ENCODE assay signal across 8 cellular contexts in genomic region chr14:49999826-50000214, GRCh38.
DNase-seq lines count a peak whose midpoint lies in the region; ATAC-seq and TF ChIP-seq lines count a peak whose summit lies in the region.

No MANE protein-coding gene starts in this region.

- H3K36me3 ChIP-seq in SK-N-MC (ENCODE audit: insufficient read depth, low read length) (no peaks in the 10 kb centered on the region), fibroblast of lung (ENCODE audit: control insufficient read depth, insufficient read depth, low read length) (no peaks in the 10 kb centered on the region), skeletal muscle tissue (ENCODE audit: control insufficient read depth in 3 of 3, insufficient read depth in 3 of 3, low read length in 3 of 3) (no peaks in the 10 kb centered on the region)

- no peaks in the 10 kb centered on the region for H3K79me2 ChIP-seq in fibroblast of lung (ENCODE audit: control insufficient read depth, insufficient read depth, low read length)

- H2AFZ ChIP-seq in fibroblast of lung (ENCODE audit: low read length) = peak overlapping the region; percentile 7

- ATAC-seq in GM18511 (IDR thresholded peaks at IDR 0.05; ENCODE audit: unreplicated experiment) = no peak
- ATAC-seq in GM21390 (IDR thresholded peaks at IDR 0.05; ENCODE audit: unreplicated experiment) = no peak

- H3K4me3 ChIP-seq in GM12864 (ENCODE audit: low read depth, low read length) (peak overlapping the region; percentile 40; the same call in 1 of the 2 replicates), SK-N-MC (peak overlapping the region; percentile 65), fibroblast of lung (replicated peaks in 1 of 4; ENCODE audit: control extremely low read depth in 1 of 4, insufficient read depth in 1 of 4, low read depth in 3 of 4, low read length in 4 of 4) (no peak overlapping the region), skeletal muscle tissue (ENCODE audit: low read length in 3 of 3) (peak overlapping the region; percentile 51 to 69 (median 54))

- no peaks in the 10 kb centered on the region for H4K20me1 ChIP-seq in fibroblast of lung (ENCODE audit: control insufficient read depth, extremely low read depth, insufficient read depth, low read length)

- no peaks in the 10 kb centered on the region for H3K27me3 ChIP-seq in fibroblast of lung (ENCODE audit: control insufficient read depth, insufficient read depth, low read length)
- no peaks in the 10 kb centered on the region for H3K27me3 ChIP-seq in skeletal muscle tissue (ENCODE audit: control insufficient read depth in 3 of 3, insufficient read depth in 3 of 3, low read length in 3 of 3)

- H3K9me3 ChIP-seq in SK-N-MC (ENCODE audit: low read depth, low read length) = no peaks in the 10 kb centered on the region
- no peaks in the 10 kb centered on the region for H3K9me3 ChIP-seq in fibroblast of lung (ENCODE audit: control insufficient read depth, insufficient read depth, low read depth, low read length)
- H3K9me3 ChIP-seq in skeletal muscle tissue (ENCODE audit: control insufficient read depth in 3 of 3, low read length in 3 of 3) = no peaks in the 10 kb centered on the region

- TF ChIP-seq CTCF in GM12864 (IDR thresholded peaks at IDR 0.05; ENCODE audit: low read depth, low read length, missing control alignments) (no peak), fibroblast of lung (conservative IDR thresholded peaks at IDR 0.05 in 1 of 2, IDR thresholded peaks at IDR 0.05 in 1 of 2; ENCODE audit: low read depth in 1 of 2, low read length in 2 of 2) (no peak)

- peak overlapping the region; percentile 46 for H3K4me2 ChIP-seq in fibroblast of lung (ENCODE audit: extremely low read depth, insufficient read depth, low read length)

- peaks cover 34% of the 10 kb centered on the region for H3K4me1 ChIP-seq in fibroblast of lung (ENCODE audit: control insufficient read depth, extremely low read depth, insufficient read depth, low read length)
- peaks cover 50 to 56% (median 50%) of the 10 kb centered on the region in 3 donors for H3K4me1 ChIP-seq in skeletal muscle tissue (ENCODE audit: control insufficient read depth in 3 of 3, insufficient read depth in 3 of 3, low read length in 3 of 3)

- no peak for DNase-seq in GM12864 (ENCODE audit: low read depth)
- no peak for DNase-seq in SK-N-MC (ENCODE audit: low read depth, low spot score)
- DNase-seq in fibroblast of lung (ENCODE audit: low read depth in 2 of 2) = no peak
- DNase-seq in NOMO-1 (lab: John Stamatoyannopoulos, UW; ENCODE audit: unreplicated experiment in 2 of 2) = no peak
- DNase-seq in NCI-H2029 treated with DMSO at 0.1 percent for 48 hours (lab: John Stamatoyannopoulos, UW) = no peak

- H3K9ac ChIP-seq in SK-N-MC (ENCODE audit: insufficient read length) (no peak overlapping the region), fibroblast of lung (ENCODE audit: insufficient read depth, low read length) (peak overlapping the region; percentile 16), skeletal muscle tissue (ENCODE audit: low read depth in 1 of 3, low read length in 3 of 3) (peak overlapping the region; percentile 41 to 82 (median 77))

- peak overlapping the region; percentile 60; the same call in 1 of the 2 replicates for H3K27ac ChIP-seq in SK-N-MC
- H3K27ac ChIP-seq in fibroblast of lung (ENCODE audit: insufficient read depth, low read length) = peak overlapping the region; percentile 97
- H3K27ac ChIP-seq in skeletal muscle tissue (ENCODE audit: low read depth, low read length) = peak overlapping the region; percentile 88

Comparison
In these comparisons a context has a peak if more than half of its experiments do, and no peak if none do; other contexts are left out.
1. H3K4me3 ChIP-seq: peak in GM12864 (single experiment), SK-N-MC (single experiment) and skeletal muscle tissue (3 of 3); none in fibroblast of lung (0 of 4).
2. Peak in every context shown above with its lines, with median percentiles within 50 percentile points of each other: H3K27ac ChIP-seq.